1 cellular context compared by ENCODE assay signal in the genomic region with DNA sequence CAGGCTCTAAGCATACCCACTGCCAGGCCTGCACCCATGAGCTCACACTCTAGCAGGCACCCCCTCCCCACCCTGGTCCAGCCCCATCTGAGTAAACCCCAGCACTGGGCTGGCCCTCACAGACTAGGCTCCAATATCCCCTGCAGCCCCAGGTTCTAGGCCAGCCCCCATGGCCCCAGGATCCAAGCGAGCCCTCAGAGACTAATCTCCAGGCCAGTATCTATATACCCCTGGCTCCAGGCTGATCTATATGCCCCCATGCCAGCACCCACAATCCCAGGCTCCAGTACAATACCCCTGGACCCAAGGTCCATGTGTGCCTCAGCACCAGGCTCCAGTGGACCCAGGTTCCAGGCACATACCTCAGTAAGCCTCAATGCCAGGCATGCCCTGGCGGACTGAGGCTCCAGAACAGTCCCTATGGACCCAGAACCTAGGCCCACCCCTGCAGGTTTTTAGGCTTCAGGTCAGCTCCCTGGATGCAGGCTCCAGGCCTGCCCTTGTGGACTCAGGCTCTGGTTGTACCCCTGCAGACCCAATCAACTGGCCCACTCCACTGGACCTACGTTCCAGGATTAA.
TF ChIP-seq lines count a peak whose summit lies in the region.

No MANE protein-coding gene starts in this region.

TF ChIP-seq in HepG2, 621 proteins besides CTCF, POLR2A, EP300 and RAD21 (continued from another document and continues in another):
- TF ChIP-seq, protein P1, sequence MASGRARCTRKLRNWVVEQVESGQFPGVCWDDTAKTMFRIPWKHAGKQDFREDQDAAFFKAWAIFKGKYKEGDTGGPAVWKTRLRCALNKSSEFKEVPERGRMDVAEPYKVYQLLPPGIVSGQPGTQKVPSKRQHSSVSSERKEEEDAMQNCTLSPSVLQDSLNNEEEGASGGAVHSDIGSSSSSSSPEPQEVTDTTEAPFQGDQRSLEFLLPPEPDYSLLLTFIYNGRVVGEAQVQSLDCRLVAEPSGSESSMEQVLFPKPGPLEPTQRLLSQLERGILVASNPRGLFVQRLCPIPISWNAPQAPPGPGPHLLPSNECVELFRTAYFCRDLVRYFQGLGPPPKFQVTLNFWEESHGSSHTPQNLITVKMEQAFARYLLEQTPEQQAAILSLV (CRISPR knock-in tag; IDR thresholded peaks at IDR 0.05; ENCODE audit: borderline replicate concordance): 0 out of 2 replicates have a peak, but pooled peaks have one; percentile 17
- TF ChIP-seq ZNF225 (CRISPR knock-in tag; IDR thresholded peaks at IDR 0.05) (no peak), HNRNPL (IDR thresholded peaks at IDR 0.05; ENCODE audit: low read depth, low read length) (0 out of 2 replicates have a peak, but pooled peaks have one; percentile 23), ZNF780A (CRISPR knock-in tag; IDR thresholded peaks at IDR 0.05) (no peak), SIX1 (CRISPR knock-in tag; IDR thresholded peaks at IDR 0.05; ENCODE audit: borderline replicate concordance) (no peak), FLYWCH1 (CRISPR knock-in tag; IDR thresholded peaks at IDR 0.05) (no peak), ZNF274 (CRISPR knock-in tag; IDR thresholded peaks at IDR 0.05) (peak; percentile 65; the same call in 1 of the 2 replicates), SP4 (CRISPR knock-in tag; IDR thresholded peaks at IDR 0.05) (0 out of 2 replicates have a peak, but pooled peaks have one; percentile 34), ZNF282 (IDR thresholded peaks at IDR 0.05; ENCODE audit: partially characterized antibody) (no peak), POLR2G (IDR thresholded peaks at IDR 0.05; ENCODE audit: low read depth, low read length) (peak; percentile 60), JARID2 (CRISPR knock-in tag; IDR thresholded peaks at IDR 0.05; ENCODE audit: insufficient replicate concordance) (peak; percentile 40), CBX5 (CRISPR knock-in tag; IDR thresholded peaks at IDR 0.05; ENCODE audit: borderline replicate concordance) (0 out of 2 replicates have a peak, but pooled peaks have one; percentile 29), NFIB (CRISPR knock-in tag; IDR thresholded peaks at IDR 0.05; ENCODE audit: borderline replicate concordance) (no peak), NFKB2 (CRISPR knock-in tag; IDR thresholded peaks at IDR 0.05; ENCODE audit: borderline replicate concordance) (0 out of 2 replicates have a peak, but pooled peaks have one; percentile 39), CENPT (CRISPR knock-in tag; IDR thresholded peaks at IDR 0.05; ENCODE audit: low read depth) (0 out of 2 replicates have a peak, but pooled peaks have one; percentile 2), JUNB (CRISPR knock-in tag; IDR thresholded peaks at IDR 0.05; ENCODE audit: borderline replicate concordance) (no peak), ZNF468 (CRISPR knock-in tag; IDR thresholded peaks at IDR 0.05) (no peak), ZNF547 (CRISPR knock-in tag; IDR thresholded peaks at IDR 0.05) (no peak), SIX4 (CRISPR knock-in tag; IDR thresholded peaks at IDR 0.05) (no peak), TBX3 (IDR thresholded peaks at IDR 0.05; ENCODE audit: borderline replicate concordance) (no peak), ZNF749 (CRISPR knock-in tag; IDR thresholded peaks at IDR 0.05; ENCODE audit: borderline replicate concordance) (no peak), DNMT1 (CRISPR knock-in tag; IDR thresholded peaks at IDR 0.05) (no peak), POLR2AphosphoS5 (IDR thresholded peaks at IDR 0.05; ENCODE audit: low read depth, low read length) (peak; percentile 41), ZNF296 (CRISPR knock-in tag; conservative IDR thresholded peaks at IDR 0.05) (no peak), ETV6 (CRISPR knock-in tag; conservative IDR thresholded peaks at IDR 0.05) (peak; percentile 15; the same call in 1 of the 2 replicates), CBX1 (IDR thresholded peaks at IDR 0.05; ENCODE audit: low read depth) (no peak), SMAD9 (CRISPR knock-in tag; IDR thresholded peaks at IDR 0.05) (no peak), NONO (IDR thresholded peaks at IDR 0.05) (no peak), NONO (CRISPR knock-in tag; conservative IDR thresholded peaks at IDR 0.05) (no peak), AKAP8 (CRISPR knock-in tag; IDR thresholded peaks at IDR 0.05) (0 out of 2 replicates have a peak, but pooled peaks have one; percentile 43), HOXA3 (CRISPR knock-in tag; IDR thresholded peaks at IDR 0.05) (no peak), ZNF883 (CRISPR knock-in tag; IDR thresholded peaks at IDR 0.05; ENCODE audit: not compliant biosample characterization) (peak; percentile 81), ZNF317 (CRISPR knock-in tag; IDR thresholded peaks at IDR 0.05) (no peak), SRSF1 (optimal IDR thresholded peaks at IDR 0.05; ENCODE audit: low read depth, low read length) (peak; percentile 62), RARA (CRISPR knock-in tag; IDR thresholded peaks at IDR 0.05) (no peak), PHF8 (CRISPR knock-in tag; IDR thresholded peaks at IDR 0.05) (0 out of 2 replicates have a peak, but pooled peaks have one; percentile 16), SATB2 (CRISPR knock-in tag; IDR thresholded peaks at IDR 0.05) (no peak)
- TF ChIP-seq, protein P2, sequence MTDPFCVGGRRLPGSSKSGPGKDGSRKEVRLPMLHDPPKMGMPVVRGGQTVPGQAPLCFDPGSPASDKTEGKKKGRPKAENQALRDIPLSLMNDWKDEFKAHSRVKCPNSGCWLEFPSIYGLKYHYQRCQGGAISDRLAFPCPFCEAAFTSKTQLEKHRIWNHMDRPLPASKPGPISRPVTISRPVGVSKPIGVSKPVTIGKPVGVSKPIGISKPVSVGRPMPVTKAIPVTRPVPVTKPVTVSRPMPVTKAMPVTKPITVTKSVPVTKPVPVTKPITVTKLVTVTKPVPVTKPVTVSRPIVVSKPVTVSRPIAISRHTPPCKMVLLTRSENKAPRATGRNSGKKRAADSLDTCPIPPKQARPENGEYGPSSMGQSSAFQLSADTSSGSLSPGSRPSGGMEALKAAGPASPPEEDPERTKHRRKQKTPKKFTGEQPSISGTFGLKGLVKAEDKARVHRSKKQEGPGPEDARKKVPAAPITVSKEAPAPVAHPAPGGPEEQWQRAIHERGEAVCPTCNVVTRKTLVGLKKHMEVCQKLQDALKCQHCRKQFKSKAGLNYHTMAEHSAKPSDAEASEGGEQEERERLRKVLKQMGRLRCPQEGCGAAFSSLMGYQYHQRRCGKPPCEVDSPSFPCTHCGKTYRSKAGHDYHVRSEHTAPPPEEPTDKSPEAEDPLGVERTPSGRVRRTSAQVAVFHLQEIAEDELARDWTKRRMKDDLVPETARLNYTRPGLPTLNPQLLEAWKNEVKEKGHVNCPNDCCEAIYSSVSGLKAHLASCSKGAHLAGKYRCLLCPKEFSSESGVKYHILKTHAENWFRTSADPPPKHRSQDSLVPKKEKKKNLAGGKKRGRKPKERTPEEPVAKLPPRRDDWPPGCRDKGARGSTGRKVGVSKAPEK (CRISPR knock-in tag; IDR thresholded peaks at IDR 0.05; ENCODE audit: borderline replicate concordance): no peak
- TF ChIP-seq, protein P3, sequence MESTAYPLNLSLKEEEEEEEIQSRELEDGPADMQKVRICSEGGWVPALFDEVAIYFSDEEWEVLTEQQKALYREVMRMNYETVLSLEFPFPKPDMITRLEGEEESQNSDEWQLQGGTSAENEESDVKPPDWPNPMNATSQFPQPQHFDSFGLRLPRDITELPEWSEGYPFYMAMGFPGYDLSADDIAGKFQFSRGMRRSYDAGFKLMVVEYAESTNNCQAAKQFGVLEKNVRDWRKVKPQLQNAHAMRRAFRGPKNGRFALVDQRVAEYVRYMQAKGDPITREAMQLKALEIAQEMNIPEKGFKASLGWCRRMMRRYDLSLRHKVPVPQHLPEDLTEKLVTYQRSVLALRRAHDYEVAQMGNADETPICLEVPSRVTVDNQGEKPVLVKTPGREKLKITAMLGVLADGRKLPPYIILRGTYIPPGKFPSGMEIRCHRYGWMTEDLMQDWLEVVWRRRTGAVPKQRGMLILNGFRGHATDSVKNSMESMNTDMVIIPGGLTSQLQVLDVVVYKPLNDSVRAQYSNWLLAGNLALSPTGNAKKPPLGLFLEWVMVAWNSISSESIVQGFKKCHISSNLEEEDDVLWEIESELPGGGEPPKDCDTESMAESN (CRISPR knock-in tag; conservative IDR thresholded peaks at IDR 0.05): 0 out of 2 replicates have a peak, but pooled peaks have one; percentile 52
- TF ChIP-seq, protein P4, sequence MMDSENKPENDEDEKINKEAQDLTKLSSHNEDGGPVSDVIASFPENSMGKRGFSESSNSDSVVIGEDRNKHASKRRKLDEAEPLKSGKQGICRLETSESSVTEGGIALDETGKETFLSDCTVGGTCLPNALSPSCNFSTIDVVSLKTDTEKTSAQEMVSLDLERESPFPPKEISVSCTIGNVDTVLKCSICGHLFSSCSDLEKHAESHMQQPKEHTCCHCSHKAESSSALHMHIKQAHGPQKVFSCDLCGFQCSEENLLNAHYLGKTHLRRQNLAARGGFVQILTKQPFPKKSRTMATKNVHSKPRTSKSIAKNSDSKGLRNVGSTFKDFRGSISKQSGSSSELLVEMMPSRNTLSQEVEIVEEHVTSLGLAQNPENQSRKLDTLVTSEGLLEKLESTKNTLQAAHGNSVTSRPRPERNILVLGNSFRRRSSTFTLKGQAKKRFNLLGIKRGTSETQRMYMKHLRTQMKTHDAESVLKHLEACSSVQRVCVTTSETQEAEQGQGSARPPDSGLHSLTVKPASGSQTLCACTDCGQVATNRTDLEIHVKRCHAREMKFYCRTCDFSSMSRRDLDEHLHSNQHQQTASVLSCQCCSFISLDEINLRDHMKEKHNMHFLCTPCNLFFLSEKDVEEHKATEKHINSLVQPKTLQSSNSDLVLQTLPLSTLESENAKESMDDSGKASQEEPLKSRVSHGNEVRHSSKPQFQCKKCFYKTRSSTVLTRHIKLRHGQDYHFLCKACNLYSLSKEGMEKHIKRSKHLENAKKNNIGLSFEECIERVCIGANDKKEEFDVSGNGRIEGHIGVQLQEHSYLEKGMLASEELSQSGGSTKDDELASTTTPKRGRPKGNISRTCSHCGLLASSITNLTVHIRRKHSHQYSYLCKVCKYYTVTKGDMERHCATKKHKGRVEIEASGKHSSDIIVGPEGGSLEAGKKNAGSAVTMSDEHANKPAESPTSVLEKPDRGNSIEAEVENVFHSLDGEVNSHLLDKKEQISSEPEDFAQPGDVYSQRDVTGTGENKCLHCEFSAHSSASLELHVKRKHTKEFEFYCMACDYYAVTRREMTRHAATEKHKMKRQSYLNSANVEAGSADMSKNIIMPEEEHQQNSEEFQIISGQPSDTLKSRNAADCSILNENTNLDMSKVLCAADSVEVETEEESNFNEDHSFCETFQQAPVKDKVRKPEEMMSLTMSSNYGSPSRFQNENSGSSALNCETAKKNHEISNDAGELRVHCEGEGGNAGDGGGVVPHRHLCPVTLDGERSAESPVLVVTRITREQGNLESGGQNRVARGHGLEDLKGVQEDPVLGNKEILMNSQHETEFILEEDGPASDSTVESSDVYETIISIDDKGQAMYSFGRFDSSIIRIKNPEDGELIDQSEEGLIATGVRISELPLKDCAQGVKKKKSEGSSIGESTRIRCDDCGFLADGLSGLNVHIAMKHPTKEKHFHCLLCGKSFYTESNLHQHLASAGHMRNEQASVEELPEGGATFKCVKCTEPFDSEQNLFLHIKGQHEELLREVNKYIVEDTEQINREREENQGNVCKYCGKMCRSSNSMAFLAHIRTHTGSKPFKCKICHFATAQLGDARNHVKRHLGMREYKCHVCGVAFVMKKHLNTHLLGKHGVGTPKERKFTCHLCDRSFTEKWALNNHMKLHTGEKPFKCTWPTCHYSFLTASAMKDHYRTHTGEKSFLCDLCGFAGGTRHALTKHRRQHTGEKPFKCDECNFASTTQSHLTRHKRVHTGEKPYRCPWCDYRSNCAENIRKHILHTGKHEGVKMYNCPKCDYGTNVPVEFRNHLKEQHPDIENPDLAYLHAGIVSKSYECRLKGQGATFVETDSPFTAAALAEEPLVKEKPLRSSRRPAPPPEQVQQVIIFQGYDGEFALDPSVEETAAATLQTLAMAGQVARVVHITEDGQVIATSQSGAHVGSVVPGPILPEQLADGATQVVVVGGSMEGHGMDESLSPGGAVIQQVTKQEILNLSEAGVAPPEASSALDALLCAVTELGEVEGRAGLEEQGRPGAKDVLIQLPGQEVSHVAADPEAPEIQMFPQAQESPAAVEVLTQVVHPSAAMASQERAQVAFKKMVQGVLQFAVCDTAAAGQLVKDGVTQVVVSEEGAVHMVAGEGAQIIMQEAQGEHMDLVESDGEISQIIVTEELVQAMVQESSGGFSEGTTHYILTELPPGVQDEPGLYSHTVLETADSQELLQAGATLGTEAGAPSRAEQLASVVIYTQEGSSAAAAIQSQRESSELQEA (CRISPR knock-in tag; IDR thresholded peaks at IDR 0.05; ENCODE audit: not compliant biosample characterization): no peak
- TF ChIP-seq, protein P5, sequence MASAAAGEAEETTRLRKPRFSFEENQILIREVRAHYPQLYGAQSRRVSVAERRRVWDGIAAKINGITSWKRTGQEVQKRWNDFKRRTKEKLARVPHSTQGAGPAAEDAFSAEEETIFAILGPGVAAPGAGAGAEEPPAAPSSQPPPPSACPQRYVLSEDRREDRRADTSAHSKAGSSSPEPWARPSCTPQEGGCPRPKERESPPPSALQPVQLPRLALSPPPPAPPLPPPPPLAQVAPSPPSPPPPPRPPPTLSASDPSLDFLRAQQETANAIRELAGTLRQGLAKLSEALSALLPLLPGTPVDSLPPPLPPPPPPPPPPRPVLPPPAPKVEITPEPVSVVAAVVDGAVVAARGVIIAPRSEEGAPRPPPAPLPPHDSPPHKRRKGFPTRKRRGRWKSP (CRISPR knock-in tag; IDR thresholded peaks at IDR 0.05): no peak
- TF ChIP-seq, protein P6, sequence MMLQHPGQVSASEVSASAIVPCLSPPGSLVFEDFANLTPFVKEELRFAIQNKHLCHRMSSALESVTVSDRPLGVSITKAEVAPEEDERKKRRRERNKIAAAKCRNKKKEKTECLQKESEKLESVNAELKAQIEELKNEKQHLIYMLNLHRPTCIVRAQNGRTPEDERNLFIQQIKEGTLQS (CRISPR knock-in tag; IDR thresholded peaks at IDR 0.05): no peak
- TF ChIP-seq, protein P7, sequence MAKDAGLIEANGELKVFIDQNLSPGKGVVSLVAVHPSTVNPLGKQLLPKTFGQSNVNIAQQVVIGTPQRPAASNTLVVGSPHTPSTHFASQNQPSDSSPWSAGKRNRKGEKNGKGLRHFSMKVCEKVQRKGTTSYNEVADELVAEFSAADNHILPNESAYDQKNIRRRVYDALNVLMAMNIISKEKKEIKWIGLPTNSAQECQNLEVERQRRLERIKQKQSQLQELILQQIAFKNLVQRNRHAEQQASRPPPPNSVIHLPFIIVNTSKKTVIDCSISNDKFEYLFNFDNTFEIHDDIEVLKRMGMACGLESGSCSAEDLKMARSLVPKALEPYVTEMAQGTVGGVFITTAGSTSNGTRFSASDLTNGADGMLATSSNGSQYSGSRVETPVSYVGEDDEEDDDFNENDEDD (CRISPR knock-in tag; IDR thresholded peaks at IDR 0.05; ENCODE audit: borderline replicate concordance): no peak
- TF ChIP-seq, protein P8, sequence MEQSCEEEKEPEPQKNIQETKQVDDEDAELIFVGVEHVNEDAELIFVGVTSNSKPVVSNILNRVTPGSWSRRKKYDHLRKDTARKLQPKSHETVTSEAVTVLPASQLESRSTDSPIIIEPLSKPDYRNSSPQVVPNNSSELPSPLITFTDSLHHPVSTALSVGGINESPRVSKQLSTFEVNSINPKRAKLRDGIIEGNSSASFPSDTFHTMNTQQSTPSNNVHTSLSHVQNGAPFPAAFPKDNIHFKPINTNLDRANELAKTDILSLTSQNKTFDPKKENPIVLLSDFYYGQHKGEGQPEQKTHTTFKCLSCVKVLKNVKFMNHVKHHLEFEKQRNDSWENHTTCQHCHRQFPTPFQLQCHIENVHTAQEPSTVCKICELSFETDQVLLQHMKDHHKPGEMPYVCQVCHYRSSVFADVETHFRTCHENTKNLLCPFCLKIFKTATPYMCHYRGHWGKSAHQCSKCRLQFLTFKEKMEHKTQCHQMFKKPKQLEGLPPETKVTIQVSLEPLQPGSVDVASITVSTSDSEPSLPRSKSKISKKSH (CRISPR knock-in tag; IDR thresholded peaks at IDR 0.05; ENCODE audit: borderline replicate concordance): peak; percentile 83; the same call in 1 of the 2 replicates
